Comparison of ENCODE assay signal across 1 cellular context in genomic region chr6:158554611-158555361, GRCh38.
A peak's percentile ranks its signal among the peaks of the same experiment; 100 is the strongest.
TF ChIP-seq lines count a peak whose summit lies in the region.

No MANE protein-coding gene starts in this region.

TF ChIP-seq in HepG2, 621 proteins besides CTCF, POLR2A, EP300 and RAD21 (continued from another document and continues in another):
- TF ChIP-seq SNAPC4 (CRISPR knock-in tag; IDR thresholded peaks at IDR 0.05) (no peak), SRF (IDR thresholded peaks at IDR 0.05; ENCODE audit: low read depth, low read length) (no peak), ESRRA (CRISPR knock-in tag; IDR thresholded peaks at IDR 0.05; ENCODE audit: low read depth) (no peak), ZNF782 (CRISPR knock-in tag; IDR thresholded peaks at IDR 0.05; ENCODE audit: borderline replicate concordance) (no peak), ZEB1 (IDR thresholded peaks at IDR 0.05; ENCODE audit: insufficient replicate concordance, low read depth) (peak; percentile 68), ZNF335 (CRISPR knock-in tag; IDR thresholded peaks at IDR 0.05) (peak; percentile 80), GATAD1 (CRISPR knock-in tag; IDR thresholded peaks at IDR 0.05) (peak; percentile 41; the same call in 1 of the 2 replicates), FOXC1 (CRISPR knock-in tag; IDR thresholded peaks at IDR 0.05; ENCODE audit: borderline replicate concordance) (no peak), CEBPZ (IDR thresholded peaks at IDR 0.05; ENCODE audit: low read length) (no peak), ZNF460 (CRISPR knock-in tag; IDR thresholded peaks at IDR 0.05; ENCODE audit: borderline replicate concordance) (no peak), FOXA1 (IDR thresholded peaks at IDR 0.05) (peak; percentile 79), FOXA1 (CRISPR knock-in tag; IDR thresholded peaks at IDR 0.05) (peak; percentile 90), HDAC1 (CRISPR knock-in tag; IDR thresholded peaks at IDR 0.05) (peak; percentile 70), TEAD3 (CRISPR knock-in tag; optimal IDR thresholded peaks at IDR 0.05; ENCODE audit: borderline replicate concordance) (peak; percentile 91), ZNF713 (CRISPR knock-in tag; IDR thresholded peaks at IDR 0.05) (no peak), NCOA2 (CRISPR knock-in tag; IDR thresholded peaks at IDR 0.05) (peak; percentile 96), GPN1 (CRISPR knock-in tag; IDR thresholded peaks at IDR 0.05; ENCODE audit: borderline replicate concordance) (no peak), NR1H2 (CRISPR knock-in tag; IDR thresholded peaks at IDR 0.05; ENCODE audit: borderline replicate concordance, low read depth) (no peak), ZNF264 (CRISPR knock-in tag; IDR thresholded peaks at IDR 0.05) (no peak; the same call in 1 of the 2 replicates), ZNF431 (CRISPR knock-in tag; IDR thresholded peaks at IDR 0.05; ENCODE audit: borderline replicate concordance, low read depth) (no peak), ZNF850 (CRISPR knock-in tag; conservative IDR thresholded peaks at IDR 0.05) (no peak), TCF7 (IDR thresholded peaks at IDR 0.05; ENCODE audit: low read depth) (0 out of 2 replicates have a peak, but pooled peaks have one; percentile 56), PAWR (CRISPR knock-in tag; IDR thresholded peaks at IDR 0.05; ENCODE audit: borderline replicate concordance) (no peak), POGK (CRISPR knock-in tag; conservative IDR thresholded peaks at IDR 0.05) (peak; percentile 31; the same call in 1 of the 2 replicates), ZNF646 (CRISPR knock-in tag; IDR thresholded peaks at IDR 0.05) (no peak), ATM (IDR thresholded peaks at IDR 0.05; ENCODE audit: borderline replicate concordance) (peak; percentile 34; the same call in 1 of the 2 replicates), JUND (CRISPR knock-in tag; IDR thresholded peaks at IDR 0.05) (no peak), CENPX (CRISPR knock-in tag; IDR thresholded peaks at IDR 0.05) (no peak), GZF1 (CRISPR knock-in tag; IDR thresholded peaks at IDR 0.05) (no peak), ZNF589 (CRISPR knock-in tag; conservative IDR thresholded peaks at IDR 0.05) (0 out of 2 replicates have a peak, but pooled peaks have one; percentile 38), ZSCAN5A (CRISPR knock-in tag; IDR thresholded peaks at IDR 0.05; ENCODE audit: borderline replicate concordance) (peak; percentile 68; the same call in 1 of the 2 replicates), ERF (CRISPR knock-in tag; IDR thresholded peaks at IDR 0.05) (peak; percentile 79), ZNF816 (CRISPR knock-in tag; IDR thresholded peaks at IDR 0.05; ENCODE audit: borderline replicate concordance) (no peak)
- TF ChIP-seq, protein P1, sequence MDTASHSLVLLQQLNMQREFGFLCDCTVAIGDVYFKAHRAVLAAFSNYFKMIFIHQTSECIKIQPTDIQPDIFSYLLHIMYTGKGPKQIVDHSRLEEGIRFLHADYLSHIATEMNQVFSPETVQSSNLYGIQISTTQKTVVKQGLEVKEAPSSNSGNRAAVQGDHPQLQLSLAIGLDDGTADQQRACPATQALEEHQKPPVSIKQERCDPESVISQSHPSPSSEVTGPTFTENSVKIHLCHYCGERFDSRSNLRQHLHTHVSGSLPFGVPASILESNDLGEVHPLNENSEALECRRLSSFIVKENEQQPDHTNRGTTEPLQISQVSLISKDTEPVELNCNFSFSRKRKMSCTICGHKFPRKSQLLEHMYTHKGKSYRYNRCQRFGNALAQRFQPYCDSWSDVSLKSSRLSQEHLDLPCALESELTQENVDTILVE (CRISPR knock-in tag; IDR thresholded peaks at IDR 0.05), result no peak
- TF ChIP-seq, protein P2, sequence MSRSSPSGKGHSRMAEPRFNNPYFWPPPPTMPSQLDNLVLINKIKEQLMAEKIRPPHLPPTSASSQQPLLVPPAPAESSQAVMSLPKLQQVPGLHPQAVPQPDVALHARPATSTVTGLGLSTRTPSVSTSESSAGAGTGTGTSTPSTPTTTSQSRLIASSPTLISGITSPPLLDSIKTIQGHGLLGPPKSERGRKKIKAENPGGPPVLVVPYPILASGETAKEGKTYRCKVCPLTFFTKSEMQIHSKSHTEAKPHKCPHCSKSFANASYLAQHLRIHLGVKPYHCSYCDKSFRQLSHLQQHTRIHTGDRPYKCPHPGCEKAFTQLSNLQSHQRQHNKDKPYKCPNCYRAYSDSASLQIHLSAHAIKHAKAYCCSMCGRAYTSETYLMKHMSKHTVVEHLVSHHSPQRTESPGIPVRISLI (CRISPR knock-in tag; IDR thresholded peaks at IDR 0.05; ENCODE audit: borderline replicate concordance), result peak; percentile 75; the same call in 1 of the 2 replicates
- TF ChIP-seq, protein P3, sequence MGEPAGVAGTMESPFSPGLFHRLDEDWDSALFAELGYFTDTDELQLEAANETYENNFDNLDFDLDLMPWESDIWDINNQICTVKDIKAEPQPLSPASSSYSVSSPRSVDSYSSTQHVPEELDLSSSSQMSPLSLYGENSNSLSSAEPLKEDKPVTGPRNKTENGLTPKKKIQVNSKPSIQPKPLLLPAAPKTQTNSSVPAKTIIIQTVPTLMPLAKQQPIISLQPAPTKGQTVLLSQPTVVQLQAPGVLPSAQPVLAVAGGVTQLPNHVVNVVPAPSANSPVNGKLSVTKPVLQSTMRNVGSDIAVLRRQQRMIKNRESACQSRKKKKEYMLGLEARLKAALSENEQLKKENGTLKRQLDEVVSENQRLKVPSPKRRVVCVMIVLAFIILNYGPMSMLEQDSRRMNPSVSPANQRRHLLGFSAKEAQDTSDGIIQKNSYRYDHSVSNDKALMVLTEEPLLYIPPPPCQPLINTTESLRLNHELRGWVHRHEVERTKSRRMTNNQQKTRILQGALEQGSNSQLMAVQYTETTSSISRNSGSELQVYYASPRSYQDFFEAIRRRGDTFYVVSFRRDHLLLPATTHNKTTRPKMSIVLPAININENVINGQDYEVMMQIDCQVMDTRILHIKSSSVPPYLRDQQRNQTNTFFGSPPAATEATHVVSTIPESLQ (CRISPR knock-in tag; conservative IDR thresholded peaks at IDR 0.05), result no peak
